ENCODE assay signal across 20 cellular contexts in the genomic region with DNA sequence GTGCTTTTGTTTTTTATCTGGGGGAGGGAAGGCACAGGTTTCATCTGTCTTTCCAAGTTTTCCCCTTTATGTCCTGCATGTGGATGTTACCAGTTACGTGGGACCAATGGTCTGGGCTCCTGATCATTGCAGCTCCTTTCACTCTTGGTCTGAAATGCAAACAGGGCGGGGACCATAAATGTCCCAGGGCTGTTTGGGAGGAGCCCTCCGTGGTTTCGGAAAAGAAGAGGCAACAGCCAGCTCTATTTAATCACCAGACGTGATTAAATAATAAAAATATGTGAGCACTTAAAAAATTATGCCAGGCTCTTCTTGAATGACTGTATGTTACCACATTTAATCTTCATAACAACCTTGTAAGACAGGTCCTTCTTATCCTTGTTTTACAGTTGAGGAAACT. TPM values are rescaled to one million over a fixed set of nuclear protein-coding genes. Genes with fewer than 3 reads are reported as not detected.
DNase-seq lines count a peak whose midpoint lies in the region; ATAC-seq and TF ChIP-seq lines count a peak whose summit lies in the region.
"Had no signal": no experiment of that assay in that cellular context is flagged by ENCODE, and none has a peak within 500 bp of the region (broad histone marks: within the 10 kb centered on the region; RNA-seq: fewer than 3 reads in every experiment).

No MANE protein-coding gene starts in this region.

- in situ Hi-C loops in HAP-1 (cut with MboI; ENCODE audit: low sequenced_read_pairs): no loop called here

- intact Hi-C loops in mucosa of descending colon (cut with DNase I, micrococcal nuclease): loop anchor here in 1 of 2 donors (5.0 kb wide), 1 partner anchor 163 kb away; no protein-coding TSS in a partner anchor

- DNase-seq in EL (peak; percentile 45), NCI-H82 treated with DMSO at 0.1 percent for 48 hours (lab: John Stamatoyannopoulos, UW; ENCODE audit: unreplicated experiment) (peak; percentile 28), epithelial cell of esophagus (ENCODE audit: low read depth) (peak; percentile 74), mucosa of descending colon (peak in 1 of 3 donors; percentile 6), anterior cingulate cortex (lab: John Stamatoyannopoulos, UW) (no peak), HAP-1 (ENCODE audit: low spot score in 2 of 2) (no peak)
- DNase-seq: ACHN; CD8-positive, alpha-beta memory T cell; DND-41; Kasumi-1; NCI-H1048; NCI-H146; NCI-H2081 treated with DMSO at 0.1 percent for 48 hours; NCI-H2227 treated with DMSO at 0.1 percent for 48 hours; NCI-H526 treated with DMSO at 0.1 percent for 48 hours; Right ventricle myocardium superior had no signal

- H3K36me3 ChIP-seq in mucosa of descending colon (ENCODE audit: low read depth) (no peaks in the 10 kb centered on the region), HAP-1 (replicated peaks) (no peaks in the 10 kb centered on the region)
- H3K36me3 ChIP-seq: BLaER1 had no signal

- ATAC-seq in mucosa of descending colon (peak; percentile 66), GM19351 (IDR thresholded peaks at IDR 0.05; ENCODE audit: unreplicated experiment) (no peak), GM21717 (IDR thresholded peaks at IDR 0.05; ENCODE audit: unreplicated experiment) (no peak)
- ATAC-seq: HCT116 had no signal

- H3K4me3 ChIP-seq in epithelial cell of esophagus (ENCODE audit: low read length) (no peak overlapping the region), mucosa of descending colon (no peak overlapping the region), HAP-1 (no peak overlapping the region)
- H3K4me3 ChIP-seq: BLaER1 had no signal

- H3K4me1 ChIP-seq in mucosa of descending colon (ENCODE audit: low read depth) (no peaks in the 10 kb centered on the region), HAP-1 (peaks cover 8% of the 10 kb centered on the region)
- H3K4me1 ChIP-seq: BLaER1 had no signal

- H3K27me3 ChIP-seq in HAP-1 (ENCODE audit: low read depth): no peaks in the 10 kb centered on the region
- H3K27me3 ChIP-seq: BLaER1 had no signal

- TF ChIP-seq CTCF in epithelial cell of esophagus (IDR thresholded peaks at IDR 0.05; ENCODE audit: insufficient read depth, low read depth, low read length, missing control alignments) (no peak), mucosa of descending colon (IDR thresholded peaks at IDR 0.05) (no peak)

- no peaks in the 10 kb centered on the region for H3K9me3 ChIP-seq in mucosa of descending colon
- no peaks in the 10 kb centered on the region; the same call in 1 of the 2 replicates for H3K9me3 ChIP-seq in HAP-1
- H3K9me3 ChIP-seq: BLaER1 had no signal

RNA-seq across cellular contexts. Expression of a gene that starts 30.8 kb away (rescaled TPM):
- total RNA-seq in mucosa of descending colon: 10 to 100 TPM; 20.8 to 34.5 (median 24.3) TPM

RNA-seq across cellular contexts. Expression of a gene that starts 56.7 kb away (rescaled TPM):
- total RNA-seq in mucosa of descending colon: 10 to 100 TPM; 29.0 to 36.7 (median 35.0) TPM

Comparison
In these comparisons a context has a peak if more than half of its experiments do, and no peak if none do; other contexts are left out.
1. DNase-seq: peak in EL (single experiment), NCI-H82 treated with DMSO at 0.1 percent for 48 hours (single experiment) and epithelial cell of esophagus (single experiment); none in anterior cingulate cortex (0 of 58) and HAP-1 (0 of 2).